In the genomic region with DNA sequence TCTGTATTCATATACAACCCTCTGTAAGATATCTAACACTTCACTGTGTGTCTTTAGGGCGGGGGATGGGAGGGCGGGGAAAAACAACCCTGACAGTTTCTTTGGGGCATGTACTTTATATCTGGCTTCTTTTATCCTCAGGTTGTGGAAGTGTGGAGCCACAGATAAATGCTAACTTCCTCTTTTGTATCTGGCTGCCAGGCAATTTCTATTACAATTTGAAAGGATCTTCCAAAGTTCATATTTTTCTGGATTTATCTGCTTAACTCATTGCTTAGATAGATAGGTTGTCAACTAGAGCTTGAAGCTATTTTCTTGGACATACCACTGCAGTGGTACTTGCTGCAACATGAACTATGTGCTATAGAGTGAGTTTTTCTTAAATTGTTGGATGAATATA, we compare ENCODE assay signal across 13 cellular contexts.
"Had no signal": no experiment of that assay in that cellular context is flagged by ENCODE, and none has a peak within 500 bp of the region (broad histone marks: within the 10 kb centered on the region; RNA-seq: fewer than 3 reads in every experiment).

No MANE protein-coding gene starts in this region.

- H3K4me1 ChIP-seq: spleen, tibial artery, uterus had no signal

- DNase-seq: activated CD4-positive, alpha-beta memory T cell treated with anti-CD3 and anti-CD28 coated beads for 36 hours; activated CD4-positive, alpha-beta T cell treated with anti-CD3 and anti-CD28 coated beads for 36 hours; activated T-cell treated with anti-CD3 and anti-CD28 coated beads for 4 hours; dermis blood vessel endothelial cell; effector memory CD8-positive, alpha-beta T cell; occipital lobe; posterior cingulate gyrus; spleen; stimulated activated CD8-positive, alpha-beta memory T cell treated with anti-CD3 and anti-CD28 coated beads, Interleukin-4, amount 100 ng/mL, for 48 hours; stimulated activated naive CD4-positive, alpha-beta T cell; tibial artery; uterus; WERI-Rb-1 had no signal

- H3K4me3 ChIP-seq: spleen, tibial artery, uterus had no signal

- ATAC-seq: activated CD4-positive, alpha-beta T cell treated with anti-CD3 and anti-CD28 coated beads for 36 hours; effector memory CD8-positive, alpha-beta T cell had no signal

- H3K9me3 ChIP-seq: tibial artery, uterus had no signal

- H3K27me3 ChIP-seq: spleen, tibial artery, uterus had no signal

- H3K27ac ChIP-seq: spleen, tibial artery, uterus, WERI-Rb-1 had no signal

- H3K36me3 ChIP-seq: spleen, tibial artery, uterus, WERI-Rb-1 had no signal
